14 cellular contexts compared by ENCODE assay signal in genomic region chr17:4487820-4488716, GRCh38. TPM values are rescaled to one million over a fixed set of nuclear protein-coding genes. Genes with fewer than 3 reads are reported as not detected.
"Had no signal": no experiment of that assay in that cellular context is flagged by ENCODE, and none has a peak within 500 bp of the region (broad histone marks: within the 10 kb centered on the region; RNA-seq: fewer than 3 reads in every experiment).

No MANE protein-coding gene starts in this region.

- H3K4me1 ChIP-seq: testis, uterus had no signal

- H3K36me3 ChIP-seq: brain microvascular endothelial cell, esophagus squamous epithelium, uterus had no signal

- H3K27me3 ChIP-seq: brain microvascular endothelial cell, dorsolateral prefrontal cortex, esophagus squamous epithelium, testis, uterus had no signal

- DNase-seq: activated CD4-positive, alpha-beta T cell treated with anti-CD3 and anti-CD28 coated beads for 4 hours; brain microvascular endothelial cell; esophagus squamous epithelium; foreskin fibroblast; nephron progenitor cell; stimulated activated CD4-positive, alpha-beta T cell treated with anti-CD3 and anti-CD28 coated beads, Interleukin-4, amount 100 ng/mL, for 1 hour; stimulated activated CD8-positive, alpha-beta memory T cell treated with anti-CD3 and anti-CD28 coated beads, Interleukin-4, amount 100 ng/mL, for 48 hours; stimulated activated naive CD8-positive, alpha-beta T cell treated with anti-CD3 and anti-CD28 coated beads, Interleukin-15, Interleukin-2, amounts not matched to agents 100 U/mL and 50 U/mL, for 24 hours; T-helper 1 cell; testis; uterus had no signal

- H3K4me3 ChIP-seq: dorsolateral prefrontal cortex, esophagus squamous epithelium, testis, uterus had no signal

- H3K9me3 ChIP-seq: esophagus squamous epithelium, testis, uterus had no signal

- H3K9me3 Mint-ChIP-seq: nephron progenitor cell had no signal

- H3K27ac ChIP-seq: brain microvascular endothelial cell, testis, uterus had no signal

- ATAC-seq: stimulated activated naive CD8-positive, alpha-beta T cell treated with anti-CD3 and anti-CD28 coated beads, Interleukin-15, Interleukin-2, amounts not matched to agents 100 U/mL and 50 U/mL, for 24 hours had no signal

RNA-seq across cellular contexts. Expression of gene SPNS2, which starts 10.6 kb away (rescaled TPM):
- total RNA-seq: osteocyte had no signal

RNA-seq across cellular contexts. Expression of gene SPNS3, which starts 54.3 kb away (rescaled TPM):
- total RNA-seq: mesenteric fat pad, osteocyte had no signal
